Comparison of ENCODE assay signal across 8 cellular contexts in the genomic region with DNA sequence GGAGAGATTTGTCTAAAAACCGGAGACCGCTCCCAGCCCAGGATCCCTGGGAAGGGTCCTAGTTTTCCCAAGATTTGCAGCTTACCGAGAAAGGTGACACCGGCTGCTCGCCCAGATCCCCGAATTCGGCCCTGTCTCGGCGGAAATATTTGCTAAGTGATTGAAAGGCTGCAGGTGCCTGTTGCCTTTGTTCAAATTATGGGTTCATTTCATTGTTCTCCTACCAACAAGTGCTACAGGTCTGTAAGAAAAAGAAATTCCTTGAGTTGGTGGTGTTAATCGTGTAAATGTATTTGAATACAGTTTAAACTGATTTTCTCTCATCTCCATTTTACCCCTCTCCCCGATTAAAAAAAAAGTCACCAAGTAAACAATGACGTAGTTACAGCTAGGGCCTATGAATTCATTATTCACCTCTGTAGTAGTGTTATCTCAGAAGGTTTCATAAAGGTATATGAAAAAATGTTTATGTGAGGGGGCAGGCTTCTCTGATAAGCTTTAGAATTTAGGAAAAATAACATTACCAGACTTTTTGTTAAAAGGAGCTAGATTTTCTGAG. TPM values are rescaled to one million over a fixed set of nuclear protein-coding genes. Genes with fewer than 3 reads are reported as not detected.
DNase-seq lines count a peak whose midpoint lies in the region; ATAC-seq and TF ChIP-seq lines count a peak whose summit lies in the region.

No MANE protein-coding gene starts in this region.

- no peak for TF ChIP-seq CTCF in KMS-11 (conservative IDR thresholded peaks at IDR 0.05; ENCODE audit: low read depth, low read length)
- no peak for TF ChIP-seq CTCF in VCaP (conservative IDR thresholded peaks at IDR 0.05)
- no peak for TF ChIP-seq CTCF in fibroblast of villous mesenchyme (IDR thresholded peaks at IDR 0.05; ENCODE audit: insufficient read depth, low read depth, low read length)
- no peak for TF ChIP-seq CTCF in prostate gland (IDR thresholded peaks at IDR 0.05)

- H3K36me3 ChIP-seq in KMS-11 (ENCODE audit: insufficient read depth), result no peaks in the 10 kb centered on the region
- H3K36me3 ChIP-seq in prostate gland, result no peaks in the 10 kb centered on the region

- H3K4me2 ChIP-seq in KMS-11, result peak overlapping the region; percentile 94

- H3K4me1 ChIP-seq in KMS-11 (ENCODE audit: low read depth, poor library complexity, severe bottlenecking) (peaks cover 32% of the 10 kb centered on the region), prostate gland (replicated peaks) (peaks cover 8% of the 10 kb centered on the region)

- H3K9ac ChIP-seq in KMS-11, result peak overlapping the region; percentile 96

- H3K4me3 ChIP-seq in KMS-11 (IDR thresholded peaks at IDR 0.05; ENCODE audit: insufficient read depth, low read depth, low read length), result no peak overlapping the region
- peak overlapping the region; percentile 86 for H3K4me3 ChIP-seq in fibroblast of villous mesenchyme (ENCODE audit: low read depth, low read length)
- peak overlapping the region; percentile 73 to 76 for H3K4me3 ChIP-seq in prostate gland

- H3K27ac ChIP-seq in KMS-11 (peak overlapping the region; percentile 95), VCaP (peak overlapping the region; percentile 99), prostate gland (peak overlapping the region; percentile 98)

- H3K27me3 ChIP-seq in KMS-11 (ENCODE audit: insufficient read depth, low read depth) (no peaks in the 10 kb centered on the region), prostate gland (replicated peaks; ENCODE audit: insufficient read depth) (no peaks in the 10 kb centered on the region)

- peak overlapping the region; percentile 47 for H2AFZ ChIP-seq in KMS-11 (ENCODE audit: low read depth)

- intact Hi-C loops in prostate gland (cut with DNase I), result loop anchor here (1.0 to 10.0 kb wide), 3 partner anchors 56 to 317 kb away; no protein-coding TSS in a partner anchor

- WGBS in prostate gland, result 1% methylated on average over 11 of the region's 12 CpGs

- ATAC-seq in GM18909 (IDR thresholded peaks at IDR 0.05; ENCODE audit: poor library complexity, unreplicated experiment) (no peak), GM21723 (IDR thresholded peaks at IDR 0.05; ENCODE audit: unreplicated experiment) (no peak)

- no peaks in the 10 kb centered on the region for H3K9me3 ChIP-seq in prostate gland

- peaks cover 78% of the 10 kb centered on the region for H3K79me2 ChIP-seq in KMS-11 (ENCODE audit: insufficient read depth, low read depth)

- no peaks in the 10 kb centered on the region for H4K20me1 ChIP-seq in KMS-11 (ENCODE audit: insufficient read depth)

- no peak for TF ChIP-seq POLR2A in prostate gland (IDR thresholded peaks at IDR 0.05)

- DNase-seq in DMS53 (lab: John Stamatoyannopoulos, UW) (peak; percentile 82), fibroblast of villous mesenchyme (ENCODE audit: low read depth) (peak; percentile 35), prostate gland (ENCODE audit: low spot score) (no peak)
- no peak for DNase-seq in stimulated activated CD4-positive, alpha-beta T cell treated with anti-CD3 and anti-CD28 coated beads, Interleukin-4, amount 100 ng/mL, for 24 hours

RNA-seq across cellular contexts. Expression of a gene that starts 1.0 kb away (rescaled TPM):
- 57.3 and 127 TPM in 2 replicates for total RNA-seq in fibroblast of villous mesenchyme
- total RNA-seq in prostate gland, result 10 to 100 TPM; 32.0 to 52.4 TPM

RNA-seq across cellular contexts. Expression of a gene that starts 56.4 kb away (rescaled TPM):
- total RNA-seq in fibroblast of villous mesenchyme (87.0 and 98.4 TPM in 2 replicates), prostate gland (10 to 100 TPM; 66.9 to 97.9 TPM)

Comparison
In these comparisons a context has a peak if more than half of its experiments do, and no peak if none do; other contexts are left out.
1. DNase-seq: peak in DMS53 (single experiment) and fibroblast of villous mesenchyme (single experiment); none in prostate gland (single experiment) and stimulated activated CD4-positive, alpha-beta T cell treated with anti-CD3 and anti-CD28 coated beads, Interleukin-4, amount 100 ng/mL, for 24 hours (single experiment).
2. Peak in every context shown above with its lines, with median percentiles within 50 percentile points of each other: H3K27ac ChIP-seq.